ENCODE assay signal across 1 cellular context in the genomic region with DNA sequence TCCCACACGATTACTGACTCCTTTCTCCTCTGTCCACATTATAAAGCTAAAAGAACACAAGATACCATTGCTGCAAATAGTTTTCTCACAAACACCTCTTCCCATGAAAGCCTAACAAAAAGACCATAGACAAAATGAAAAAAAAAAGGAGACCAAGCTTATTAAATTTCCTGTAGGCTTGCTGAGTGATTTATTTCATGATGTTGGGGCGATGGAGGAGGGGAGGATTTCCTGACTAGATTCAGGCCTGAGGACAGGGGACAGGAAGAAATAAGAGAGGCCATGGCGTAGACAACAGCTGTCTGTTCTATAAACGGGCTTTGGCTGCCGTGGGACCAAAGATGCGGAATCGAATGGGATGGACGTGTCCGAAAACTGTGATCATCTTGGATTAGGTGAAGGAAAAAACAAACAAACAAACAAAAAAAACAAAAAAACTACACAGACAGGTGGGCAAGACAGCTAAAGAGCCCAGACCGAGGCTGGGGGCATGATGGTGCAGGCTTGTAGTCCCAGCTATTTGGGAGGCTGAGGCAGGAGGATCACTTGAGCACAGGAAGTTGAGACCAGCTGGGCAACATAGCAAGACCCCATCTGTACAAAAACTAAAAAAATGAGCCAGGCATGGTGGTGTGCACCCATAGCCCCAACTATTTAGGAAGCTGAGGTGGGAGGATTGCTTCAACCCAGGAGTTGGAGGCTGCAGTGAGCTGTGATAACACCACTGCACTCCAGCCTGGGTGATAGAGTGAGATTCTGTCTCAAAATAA.
TF ChIP-seq lines count a peak whose summit lies in the region.

No MANE protein-coding gene starts in this region.

TF ChIP-seq in K562, 482 proteins besides CTCF, POLR2A, EP300 and RAD21 (continued from another document):
- no peak for TF ChIP-seq PTBP1 (IDR thresholded peaks at IDR 0.05; ENCODE audit: low read depth, low read length)
